1 cellular context compared by ENCODE assay signal in genomic region chr3:13111874-13112520, GRCh38.
TF ChIP-seq lines count a peak whose summit lies in the region.

No MANE protein-coding gene starts in this region.

TF ChIP-seq in HepG2, 621 proteins besides CTCF, POLR2A, EP300 and RAD21 (continued from another document and continues in another):
- peak; percentile 71; the same call in 1 of the 2 replicates for TF ChIP-seq HNF1B (CRISPR knock-in tag; IDR thresholded peaks at IDR 0.05)
- TF ChIP-seq NR2F6 (IDR thresholded peaks at IDR 0.05), result peak; percentile 62
- no peak for TF ChIP-seq NR2F6 (CRISPR knock-in tag; IDR thresholded peaks at IDR 0.05)
- TF ChIP-seq GATAD1 (CRISPR knock-in tag; IDR thresholded peaks at IDR 0.05), result no peak; the same call in 1 of the 2 replicates
- TF ChIP-seq ZNF589 (CRISPR knock-in tag; conservative IDR thresholded peaks at IDR 0.05), result 0 out of 2 replicates have a peak, but pooled peaks have one; percentile 30
- no peak for TF ChIP-seq ZNF549 (CRISPR knock-in tag; IDR thresholded peaks at IDR 0.05)
- no peak for TF ChIP-seq PCBP1 (IDR thresholded peaks at IDR 0.05; ENCODE audit: borderline replicate concordance, low read depth, low read length)
- no peak for TF ChIP-seq RBM39 (IDR thresholded peaks at IDR 0.05; ENCODE audit: low read depth, low read length, poor library complexity, severe bottlenecking)
- TF ChIP-seq HOXA9 (CRISPR knock-in tag; IDR thresholded peaks at IDR 0.05; ENCODE audit: borderline replicate concordance), result no peak
- TF ChIP-seq ZFP90 (CRISPR knock-in tag; IDR thresholded peaks at IDR 0.05; ENCODE audit: borderline replicate concordance), result no peak
- TF ChIP-seq EED (CRISPR knock-in tag; IDR thresholded peaks at IDR 0.05), result no peak
- no peak for TF ChIP-seq ZBTB7A (CRISPR knock-in tag; IDR thresholded peaks at IDR 0.05)
- no peak for TF ChIP-seq ZNF446 (CRISPR knock-in tag; IDR thresholded peaks at IDR 0.05)
- TF ChIP-seq ZBTB43 (CRISPR knock-in tag; conservative IDR thresholded peaks at IDR 0.05), result no peak
- TF ChIP-seq KIAA2018 (CRISPR knock-in tag; IDR thresholded peaks at IDR 0.05; ENCODE audit: borderline replicate concordance), result no peak
- peak; percentile 75; the same call in 1 of the 2 replicates for TF ChIP-seq ZNF274 (CRISPR knock-in tag; IDR thresholded peaks at IDR 0.05)
- TF ChIP-seq ZNF253 (CRISPR knock-in tag; IDR thresholded peaks at IDR 0.05; ENCODE audit: borderline replicate concordance), result no peak
- no peak for TF ChIP-seq ZNF256 (CRISPR knock-in tag; conservative IDR thresholded peaks at IDR 0.05)
- no peak for TF ChIP-seq ZNF737 (CRISPR knock-in tag; IDR thresholded peaks at IDR 0.05; ENCODE audit: borderline replicate concordance)
- no peak for TF ChIP-seq ZMYM4 (CRISPR knock-in tag; IDR thresholded peaks at IDR 0.05)
- TF ChIP-seq NFIC (IDR thresholded peaks at IDR 0.05; ENCODE audit: low read length), result no peak
- TF ChIP-seq NR1H2 (CRISPR knock-in tag; IDR thresholded peaks at IDR 0.05; ENCODE audit: borderline replicate concordance, low read depth), result no peak
- TF ChIP-seq DDIT3 (CRISPR knock-in tag; IDR thresholded peaks at IDR 0.05), result no peak
- TF ChIP-seq ZNF784 (CRISPR knock-in tag; IDR thresholded peaks at IDR 0.05; ENCODE audit: borderline replicate concordance), result no peak
- no peak for TF ChIP-seq ZNF230 (CRISPR knock-in tag; IDR thresholded peaks at IDR 0.05)
- TF ChIP-seq SKIL (CRISPR knock-in tag; IDR thresholded peaks at IDR 0.05; ENCODE audit: borderline replicate concordance), result no peak
- 0 out of 2 replicates have a peak, but pooled peaks have one; percentile 37 for TF ChIP-seq ZNF451 (CRISPR knock-in tag; IDR thresholded peaks at IDR 0.05)
- no peak for TF ChIP-seq TEAD2 (CRISPR knock-in tag; IDR thresholded peaks at IDR 0.05)
- peak; percentile 34 for TF ChIP-seq ZNF407 (CRISPR knock-in tag; IDR thresholded peaks at IDR 0.05; ENCODE audit: not compliant biosample characterization)
